ENCODE assay signal across 10 cellular contexts in the genomic region with DNA sequence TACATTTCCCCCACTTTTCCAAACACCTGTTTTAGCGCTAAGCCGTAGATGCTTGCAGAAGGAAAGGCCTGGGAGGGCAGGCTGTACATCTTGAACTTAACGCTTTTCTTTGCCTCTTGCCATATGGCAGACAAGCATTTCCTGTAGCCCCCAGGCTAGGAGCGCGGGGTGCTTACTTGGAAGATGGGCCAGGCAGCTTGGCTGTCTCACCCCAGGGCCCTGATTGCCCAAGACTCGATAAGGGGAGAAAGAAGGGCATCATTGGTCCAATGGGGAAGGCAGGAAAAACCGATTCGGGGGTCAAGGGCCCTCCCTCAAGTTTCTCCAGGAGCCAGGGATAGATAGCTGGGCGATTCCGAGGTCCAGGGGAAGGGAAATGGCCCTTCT. TPM values are rescaled to one million over a fixed set of nuclear protein-coding genes. Genes with fewer than 3 reads are reported as not detected.
DNase-seq lines count a peak whose midpoint lies in the region; ATAC-seq, FAIRE-seq and TF ChIP-seq lines count a peak whose summit lies in the region.
"Had no signal": no experiment of that assay in that cellular context is flagged by ENCODE, and none has a peak within 500 bp of the region (broad histone marks: within the 10 kb centered on the region; RNA-seq: fewer than 3 reads in every experiment).

No MANE protein-coding gene starts in this region.

- no peak overlapping the region for H4K5ac ChIP-seq in H1 (ENCODE audit: insufficient read length, low read depth, low read length)

- H2BK12ac ChIP-seq in H1 (ENCODE audit: low read depth, low read length), result 0 out of 2 replicates have a peak overlapping the region, but pooled peaks have one; percentile 10

- no peak overlapping the region; the same call in 1 of the 2 replicates for H2AK5ac ChIP-seq in H1 (ENCODE audit: low read depth, low read length)

- peak overlapping the region; percentile 99 for H3K4me2 ChIP-seq in MM.1S (ENCODE audit: low read depth, low read length)
- H3K4me2 ChIP-seq in H1 (ENCODE audit: insufficient read depth in 1 of 2, low read depth in 2 of 2, low read length in 2 of 2), result no peak overlapping the region

- no peak overlapping the region for H3K4ac ChIP-seq in H1 (replicated peaks; ENCODE audit: insufficient read length, low read depth, low read length)

- no peak overlapping the region for H3K14ac ChIP-seq in H1 (ENCODE audit: insufficient read length)

- no peak overlapping the region for H3K23ac ChIP-seq in H1 (ENCODE audit: insufficient read length)

- no peaks in the 10 kb centered on the region for H3K9me2 ChIP-seq in MM.1S (replicated peaks; ENCODE audit: insufficient read depth, low read length)

- TF ChIP-seq CTCF in MM.1S (IDR thresholded peaks at IDR 0.05; ENCODE audit: low read length) (no peak), H1 (IDR thresholded peaks at IDR 0.05; ENCODE audit: control extremely low read depth in 1 of 3, insufficient read depth in 1 of 3, low read depth in 1 of 3, low read length in 3 of 3) (no peak), testis (IDR thresholded peaks at IDR 0.05) (no peak)

- H2AFZ ChIP-seq in MM.1S (ENCODE audit: low read length), result peak overlapping the region; percentile 58; the same call in 1 of the 2 replicates
- no peak overlapping the region for H2AFZ ChIP-seq in H1 (ENCODE audit: low read length)

- no peak overlapping the region for H2BK15ac ChIP-seq in H1 (ENCODE audit: low read length)

- H3K27ac ChIP-seq in MM.1S (ENCODE audit: low read length) (no peak overlapping the region), H1 (ENCODE audit: low read depth, low read length) (no peak overlapping the region), testis (no peak overlapping the region)
- H3K27ac ChIP-seq: ascending aorta, BLaER1 had no signal

- H3K56ac ChIP-seq in H1 (replicated peaks; ENCODE audit: insufficient read length, low read depth, low read length), result no peak overlapping the region

- TF ChIP-seq POLR2A in H1 (IDR thresholded peaks at IDR 0.05; ENCODE audit: control extremely low read depth in 1 of 2, low read depth in 2 of 2, low read length in 2 of 2) (no peak), testis (IDR thresholded peaks at IDR 0.05) (no peak)

- H3K79me1 ChIP-seq in H1 (ENCODE audit: low read depth, low read length), result no peaks in the 10 kb centered on the region

- no peaks in the 10 kb centered on the region; the same call in 1 of the 2 replicates for H3K23me2 ChIP-seq in H1 (ENCODE audit: low read depth, low read length)

- H4K20me1 ChIP-seq in MM.1S (ENCODE audit: insufficient read depth, low read length), result no peaks in the 10 kb centered on the region
- H4K20me1 ChIP-seq in H1 (replicated peaks in 1 of 2; ENCODE audit: control insufficient read depth in 1 of 2, insufficient read depth in 2 of 2, low read length in 2 of 2), result peaks cover 40 to 61% of the 10 kb centered on the region in 2 experiments

- H3K36me3 ChIP-seq in MM.1S (replicated peaks; ENCODE audit: insufficient read depth, low read length) (no peaks in the 10 kb centered on the region), H1 (ENCODE audit: control insufficient read depth in 2 of 4, insufficient read depth in 4 of 4, low read length in 3 of 4) (peaks cover 0 to 18% (median 0%) of the 10 kb centered on the region in 4 experiments; a peak in 1 of 8 replicates), testis (ENCODE audit: low read depth, missing control alignments) (no peaks in the 10 kb centered on the region)
- H3K36me3 ChIP-seq: ascending aorta, BLaER1 had no signal

- peaks cover 85% of the 10 kb centered on the region for H3K27me3 ChIP-seq in MM.1S (replicated peaks; ENCODE audit: insufficient read depth, low read length)
- peaks cover 95 to 100% (median 100%) of the 10 kb centered on the region in 4 experiments for H3K27me3 ChIP-seq in H1 (replicated peaks in 1 of 4; ENCODE audit: control insufficient read depth in 3 of 4, extremely low read depth in 1 of 4, insufficient read depth in 3 of 4, low read length in 3 of 4)
- no peaks in the 10 kb centered on the region for H3K27me3 ChIP-seq in testis

- POLR2A ChIA-PET in H1 (lab: Charles Lee; ENCODE audit: partially characterized antibody), result no interaction called here

- no peak overlapping the region for H2BK20ac ChIP-seq in H1 (ENCODE audit: low read length)

- no peak for TF ChIP-seq RAD21 in H1 (IDR thresholded peaks at IDR 0.05 in 1 of 2, conservative IDR thresholded peaks at IDR 0.05 in 1 of 2; ENCODE audit: low read depth in 2 of 2, low read length in 2 of 2)

- no peaks in the 10 kb centered on the region for H3K79me2 ChIP-seq in MM.1S (ENCODE audit: low read length)
- no peaks in the 10 kb centered on the region for H3K79me2 ChIP-seq in H1 (ENCODE audit: control insufficient read depth in 1 of 2, insufficient read depth in 2 of 2, low read length in 2 of 2)

- H3K4me1 ChIP-seq in MM.1S (ENCODE audit: low read length) (peaks cover 9% of the 10 kb centered on the region), H1 (replicated peaks in 1 of 4; ENCODE audit: control insufficient read depth in 3 of 4, insufficient read depth in 4 of 4, low read length in 3 of 4) (peaks cover 4 to 11% (median 5%) of the 10 kb centered on the region in 4 experiments; a peak in 5 of 7 replicates), testis (peaks cover 12% of the 10 kb centered on the region)
- H3K4me1 ChIP-seq: BLaER1 had no signal

- no peak for FAIRE-seq in H1 (lab: Jason Lieb, UNC)

- H2BK5ac ChIP-seq in H1 (ENCODE audit: low read depth, low read length), result no peak overlapping the region

- H3K9ac ChIP-seq in MM.1S (ENCODE audit: low read length) (no peak overlapping the region), H1 (replicated peaks in 1 of 4; ENCODE audit: extremely low read depth in 1 of 4, low read depth in 3 of 4, low read length in 3 of 4) (no peak overlapping the region)
- H3K9ac ChIP-seq: BLaER1 had no signal

- no peak overlapping the region; the same call in 1 of the 2 replicates for H4K8ac ChIP-seq in H1 (ENCODE audit: extremely low read depth, insufficient read depth, low read length)

- DNase-seq in NCI-H2171 treated with DMSO at 0.1 percent for 48 hours (lab: John Stamatoyannopoulos, UW), result peak; percentile 18
- DNase-seq in NCI-H2171 (lab: John Stamatoyannopoulos, UW), result no peak
- DNase-seq in MM.1S, result no peak
- DNase-seq in H1 (ENCODE audit: low read depth in 1 of 2, low spot score in 2 of 2), result peak in 1 of 2 experiments; percentile 49
- no peak for DNase-seq in skeletal muscle cell (ENCODE audit: low read depth)
- DNase-seq in testis, result no peak

- no peak for TF ChIP-seq EP300 in H1 (IDR thresholded peaks at IDR 0.05; ENCODE audit: borderline replicate concordance in 1 of 2, low read depth in 2 of 2, low read length in 2 of 2)

- intact Hi-C loops in testis (cut with DNase I; ENCODE audit: low total_unique reads), result no loop called here

- H3K18ac ChIP-seq in H1 (ENCODE audit: extremely low read depth, low read length), result no peak overlapping the region

- H2BK120ac ChIP-seq in H1 (replicated peaks; ENCODE audit: low read depth, low read length), result no peak overlapping the region

- H3K9me3 ChIP-seq in MM.1S (replicated peaks; ENCODE audit: insufficient read depth, low read length) (no peaks in the 10 kb centered on the region), H1 (ENCODE audit: insufficient read depth in 2 of 2, low read depth in 1 of 2, low read length in 1 of 2) (no peaks in the 10 kb centered on the region; a peak in 1 of 4 replicates), testis (no peaks in the 10 kb centered on the region)
- H3K9me3 ChIP-seq: ascending aorta had no signal

- CTCF ChIA-PET in H1 (lab: Charles Lee; ENCODE audit: partially characterized antibody), result interaction anchor here (0.8 to 5.4 kb wide), 4 partner anchors 11 to 36 kb away, joined by 3 to 20 read pairs (median 7); a partner anchor contains a TSS

- WGBS in H1 (ENCODE audit: extremely low coverage in 1 of 2, insufficient coverage in 1 of 2, insufficient read length in 1 of 2, insufficient replicate concordance in 2 of 2, low coverage in 1 of 2, low lambda C conversion rate in 2 of 2, missing lambda C conversion rate in 1 of 2), 2 experiments, result 14% methylated on average over 8 of the region's 10 CpGs; no CpG with 5 or more reads in 1 of the 2 experiments
- WGBS in testis, 2 donors, result 18 to 19% methylated on average over 9 to 10 of the region's 10 CpGs

- H3F3A ChIP-seq in MM.1S (ENCODE audit: insufficient read depth, low read length), result peaks cover 12% of the 10 kb centered on the region

- no peak overlapping the region for H4K91ac ChIP-seq in H1 (replicated peaks; ENCODE audit: insufficient read length, low read length)

- peak overlapping the region; percentile 59 for H3K4me3 ChIP-seq in MM.1S (ENCODE audit: low read length)
- H3K4me3 ChIP-seq in H1 (ENCODE audit: extremely low read depth in 1 of 4, insufficient read depth in 2 of 4, low read depth in 3 of 4, low read length in 4 of 4), result no peak overlapping the region
- H3K4me3 ChIP-seq in skeletal muscle cell (ENCODE audit: low read depth, low read length), result peak overlapping the region; percentile 78
- H3K4me3 ChIP-seq in testis, result no peak overlapping the region

- ATAC-seq in HG02884 (IDR thresholded peaks at IDR 0.05; ENCODE audit: unreplicated experiment), result no peak
- ATAC-seq in HG02610 (IDR thresholded peaks at IDR 0.05; ENCODE audit: unreplicated experiment), result no peak

RNA-seq across cellular contexts. Expression of a gene that starts 1.7 kb away (rescaled TPM):
- not detected in 2 replicates for total RNA-seq in H1 (2021; fragmentation: NEBNext Ultra II Directional; extraction: Animal tissue kit (Norgen Biotek cat#: 25700))
- polyA plus RNA-seq in H1 (2011; rRNA removed) (not detected in 2 replicates), testis (ENCODE audit: insufficient read depth, low read depth, low replicate concordance) (1.6 TPM)
- not detected for polyA plus RNA-seq in H1 (2011; cell fraction: cytosol; rRNA removed)
- polyA plus RNA-seq in H1 (2011; cell fraction: nucleus; rRNA removed), result not detected
- polyA plus RNA-seq in H1 (2012, experiment 1 of 2), result not detected in 4 replicates
- polyA plus RNA-seq in H1 (2012, experiment 2 of 2), result not detected
- polyA plus RNA-seq in H1 (2013, experiment 1 of 2), result not detected
- not detected for polyA plus RNA-seq in H1 (2013, experiment 2 of 2)
- polyA minus RNA-seq in H1 (2011; rRNA and poly(A)+ RNA removed), result not detected in 2 replicates
- polyA minus RNA-seq in H1 (2011; cell fraction: cytosol; rRNA and poly(A)+ RNA removed), result not detected
- not detected for polyA minus RNA-seq in H1 (2011; cell fraction: nucleus; rRNA and poly(A)+ RNA removed)
- total RNA-seq in testis, result 1 to 10 TPM in 1 of 2 donors, under 1 TPM in 1; 0.31 to 1.8 TPM
- total RNA-seq: ascending aorta had no signal

RNA-seq across cellular contexts. Expression of a gene that starts 7.0 kb away (rescaled TPM):
- total RNA-seq in H1 (2021; fragmentation: NEBNext Ultra II Directional; extraction: Animal tissue kit (Norgen Biotek cat#: 25700)), result not detected in 2 replicates
- not detected in 2 replicates for polyA plus RNA-seq in H1 (2011; rRNA removed)
- polyA plus RNA-seq in H1 (2011; cell fraction: cytosol; rRNA removed), result not detected
- not detected for polyA plus RNA-seq in H1 (2011; cell fraction: nucleus; rRNA removed)
- not detected in 4 replicates for polyA plus RNA-seq in H1 (2012, experiment 1 of 2)
- polyA plus RNA-seq in H1 (2012, experiment 2 of 2), result not detected
- not detected for polyA plus RNA-seq in H1 (2013, experiment 1 of 2)
- polyA plus RNA-seq in H1 (2013, experiment 2 of 2), result not detected
- polyA minus RNA-seq in H1 (2011; rRNA and poly(A)+ RNA removed), result not detected in 2 replicates
- polyA minus RNA-seq in H1 (2011; cell fraction: cytosol; rRNA and poly(A)+ RNA removed), result not detected
- not detected for polyA minus RNA-seq in H1 (2011; cell fraction: nucleus; rRNA and poly(A)+ RNA removed)
- total RNA-seq in testis, result under 1 TPM; 0.25 to 0.39 TPM
- polyA plus RNA-seq in testis (ENCODE audit: insufficient read depth, low read depth, low replicate concordance), result 1.0 TPM
- total RNA-seq: ascending aorta had no signal

RNA-seq across cellular contexts. Expression of a gene that starts 12.7 kb away (rescaled TPM):
- not detected in 2 replicates for total RNA-seq in H1 (2021; fragmentation: NEBNext Ultra II Directional; extraction: Animal tissue kit (Norgen Biotek cat#: 25700))
- polyA plus RNA-seq in H1 (2011; rRNA removed) (not detected in 2 replicates), testis (ENCODE audit: insufficient read depth, low read depth, low replicate concordance) (0.96 TPM)
- polyA plus RNA-seq in H1 (2011; cell fraction: cytosol; rRNA removed), result not detected
- polyA plus RNA-seq in H1 (2011; cell fraction: nucleus; rRNA removed), result not detected
- not detected in 4 replicates for polyA plus RNA-seq in H1 (2012, experiment 1 of 2)
- polyA plus RNA-seq in H1 (2012, experiment 2 of 2), result not detected
- not detected for polyA plus RNA-seq in H1 (2013, experiment 1 of 2)
- polyA plus RNA-seq in H1 (2013, experiment 2 of 2), result not detected
- not detected in 2 replicates for polyA minus RNA-seq in H1 (2011; rRNA and poly(A)+ RNA removed)
- not detected for polyA minus RNA-seq in H1 (2011; cell fraction: cytosol; rRNA and poly(A)+ RNA removed)
- not detected for polyA minus RNA-seq in H1 (2011; cell fraction: nucleus; rRNA and poly(A)+ RNA removed)
- total RNA-seq in testis, result under 1 TPM in 1 of 2 donors, not detected in 1; 0.25 TPM
- total RNA-seq: ascending aorta had no signal

RNA-seq across cellular contexts. Expression of a gene that starts 15.9 kb away (rescaled TPM):
- total RNA-seq in H1 (2021; fragmentation: NEBNext Ultra II Directional; extraction: Animal tissue kit (Norgen Biotek cat#: 25700)), result not detected in 2 replicates
- polyA plus RNA-seq in H1 (2011; rRNA removed) (0.03 TPM in 1 of 2 replicates, not detected in the other), testis (ENCODE audit: insufficient read depth, low read depth, low replicate concordance) (13.1 TPM)
- not detected for polyA plus RNA-seq in H1 (2011; cell fraction: cytosol; rRNA removed)
- polyA plus RNA-seq in H1 (2011; cell fraction: nucleus; rRNA removed), result not detected
- polyA plus RNA-seq in H1 (2012, experiment 1 of 2), result not detected in 4 replicates
- polyA plus RNA-seq in H1 (2012, experiment 2 of 2), result not detected
- polyA plus RNA-seq in H1 (2013, experiment 1 of 2), result 0.02 TPM
- polyA plus RNA-seq in H1 (2013, experiment 2 of 2), result 0.02 TPM
- not detected in 2 replicates for polyA minus RNA-seq in H1 (2011; rRNA and poly(A)+ RNA removed)
- polyA minus RNA-seq in H1 (2011; cell fraction: cytosol; rRNA and poly(A)+ RNA removed), result not detected
- polyA minus RNA-seq in H1 (2011; cell fraction: nucleus; rRNA and poly(A)+ RNA removed), result not detected
- total RNA-seq in testis, result 1 to 10 TPM; 3.1 to 7.8 TPM

RNA-seq across cellular contexts. Expression of a gene that starts 20.0 kb away (rescaled TPM):
- total RNA-seq in H1 (2021; fragmentation: NEBNext Ultra II Directional; extraction: Animal tissue kit (Norgen Biotek cat#: 25700)), result not detected in 2 replicates
- polyA plus RNA-seq in H1 (2011; rRNA removed) (not detected in 2 replicates), testis (ENCODE audit: insufficient read depth, low read depth, low replicate concordance) (2.8 TPM)
- polyA plus RNA-seq in H1 (2011; cell fraction: cytosol; rRNA removed), result not detected
- polyA plus RNA-seq in H1 (2011; cell fraction: nucleus; rRNA removed), result not detected
- not detected in 4 replicates for polyA plus RNA-seq in H1 (2012, experiment 1 of 2)
- not detected for polyA plus RNA-seq in H1 (2012, experiment 2 of 2)
- polyA plus RNA-seq in H1 (2013, experiment 1 of 2), result not detected
- not detected for polyA plus RNA-seq in H1 (2013, experiment 2 of 2)
- not detected in 2 replicates for polyA minus RNA-seq in H1 (2011; rRNA and poly(A)+ RNA removed)
- not detected for polyA minus RNA-seq in H1 (2011; cell fraction: cytosol; rRNA and poly(A)+ RNA removed)
- polyA minus RNA-seq in H1 (2011; cell fraction: nucleus; rRNA and poly(A)+ RNA removed), result not detected
- total RNA-seq in testis, result 1 to 10 TPM in 1 of 2 donors, under 1 TPM in 1; 0.93 to 2.4 TPM

Comparison
In these comparisons a context has a peak if more than half of its experiments do, and no peak if none do; other contexts are left out.
1. H3K4me3 ChIP-seq: peak in MM.1S (single experiment) and skeletal muscle cell (single experiment); none in H1 (0 of 4) and testis (0 of 2).